In genomic region chr22:21000987-21001600, GRCh38 we compare ENCODE assay signal across 8 cellular contexts.
A peak's percentile ranks its signal among the peaks of the same experiment; 100 is the strongest.
DNase-seq lines count a peak whose midpoint lies in the region; ATAC-seq and TF ChIP-seq lines count a peak whose summit lies in the region.

No MANE protein-coding gene starts in this region.

- peaks cover 2% of the 10 kb centered on the region for H3K36me3 Mint-ChIP-seq in memory B cell

- peaks cover 13% of the 10 kb centered on the region for H3K4me1 Mint-ChIP-seq in memory B cell

- H3K4me3 ChIP-seq in GM12865 (ENCODE audit: low read depth, low read length) (peak overlapping the region; percentile 99), brain microvascular endothelial cell (ENCODE audit: low read depth, low read length) (peak overlapping the region; percentile 71)

- no peaks in the 10 kb centered on the region for H3K9me3 Mint-ChIP-seq in memory B cell

- H3K27ac ChIP-seq in brain microvascular endothelial cell: peak overlapping the region; percentile 98

- H3K36me3 ChIP-seq in brain microvascular endothelial cell (replicated peaks): peaks cover 27% of the 10 kb centered on the region

- H3K27me3 Mint-ChIP-seq in memory B cell: no peaks in the 10 kb centered on the region

- DNase-seq in GM12865 (ENCODE audit: low read depth): no peak
- no peak for DNase-seq in brain microvascular endothelial cell
- DNase-seq in memory B cell (ENCODE audit: low spot score in 2 of 2): no peak
- no peak for DNase-seq in NCI-H510A (lab: John Stamatoyannopoulos, UW)
- no peak for DNase-seq in HPDE6-E6E7 (ENCODE audit: extremely low spot score)
- DNase-seq in NCI-H1930 (lab: John Stamatoyannopoulos, UW): no peak

- H3K4me3 Mint-ChIP-seq in memory B cell: peak overlapping the region; percentile 86

- in situ Hi-C loops in brain microvascular endothelial cell (cut with HindIII; ENCODE audit: low pct_ligation_motif_present, low sequenced_read_pairs): no loop called here

- TF ChIP-seq CTCF in GM12865 (IDR thresholded peaks at IDR 0.05; ENCODE audit: insufficient read depth, low read depth, low read length, missing control alignments): no peak
- TF ChIP-seq CTCF in brain microvascular endothelial cell (IDR thresholded peaks at IDR 0.05; ENCODE audit: low read depth, low read length, missing control alignments): no peak

- no peaks in the 10 kb centered on the region for H3K27me3 ChIP-seq in brain microvascular endothelial cell (replicated peaks)

- ATAC-seq in HG03571 (IDR thresholded peaks at IDR 0.05; ENCODE audit: unreplicated experiment): peak; percentile 4
- no peak for ATAC-seq in memory B cell (ENCODE audit: low read depth)
- no peak for ATAC-seq in GM18502 (IDR thresholded peaks at IDR 0.05; ENCODE audit: poor library complexity, unreplicated experiment)

- peak overlapping the region; percentile 98 for H3K27ac Mint-ChIP-seq in memory B cell
